ENCODE assay signal across 12 cellular contexts in the genomic region with DNA sequence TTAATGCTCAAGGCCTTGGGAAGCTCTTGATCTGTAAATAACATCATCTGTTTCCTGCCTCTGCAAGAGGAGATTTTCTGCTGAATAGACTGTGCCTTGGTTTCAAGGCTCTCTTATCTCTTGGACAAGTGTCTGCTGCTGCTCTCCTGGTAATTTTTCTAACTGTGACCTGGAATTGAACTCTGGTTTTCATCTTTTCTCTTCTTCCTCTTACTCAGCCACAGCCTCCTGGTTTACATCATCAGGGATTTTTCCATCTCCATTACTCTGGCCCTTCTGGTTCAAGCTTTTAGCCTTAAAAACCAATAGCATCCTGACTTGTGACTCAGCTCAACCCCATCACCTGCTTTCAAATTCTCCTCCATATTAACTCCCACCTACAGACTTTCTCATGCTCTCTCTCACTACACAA. TPM values are rescaled to one million over a fixed set of nuclear protein-coding genes. Genes with fewer than 3 reads are reported as not detected.
DNase-seq lines count a peak whose midpoint lies in the region; ATAC-seq lines count a peak whose summit lies in the region.
"Had no signal": no experiment of that assay in that cellular context is flagged by ENCODE, and none has a peak within 500 bp of the region (broad histone marks: within the 10 kb centered on the region; RNA-seq: fewer than 3 reads in every experiment).

No MANE protein-coding gene starts in this region.

- peaks cover 7% of the 10 kb centered on the region for H3K9me3 Mint-ChIP-seq in activated CD4-positive, alpha-beta T cell treated with anti-CD3 and anti-CD28 coated beads, Interleukin-2, amount 10 ng/mL, durations not matched to agents 24 days and 14 days
- peaks cover 8% of the 10 kb centered on the region for H3K9me3 Mint-ChIP-seq in activated CD8-positive, alpha-beta T cell treated with anti-CD3 and anti-CD28 coated beads, Interleukin-2, amount 10 ng/mL, durations not matched to agents 7 days and 5 days (ENCODE audit: insufficient read depth)

- POLR2A ChIA-PET in activated CD8-positive, alpha-beta T cell treated with anti-CD3 and anti-CD28 coated beads, Interleukin-2, amount 10 ng/mL, durations not matched to agents 7 days and 5 days (lab: Charles Lee): interaction anchor here (1.1 kb wide), 1 partner anchor 62 kb away, joined by 5 read pairs; no protein-coding TSS in a partner anchor

- intact Hi-C loops in activated CD4-positive, alpha-beta T cell treated with anti-CD3 and anti-CD28 coated beads, Interleukin-2, amount 10 ng/mL, durations not matched to agents 24 days and 14 days (cut with micrococcal nuclease): no loop called here
- intact Hi-C loops in head of caudate nucleus (cut with DNase I): no loop called here

- no peaks in the 10 kb centered on the region for H3K27me3 Mint-ChIP-seq in activated CD4-positive, alpha-beta T cell treated with anti-CD3 and anti-CD28 coated beads, Interleukin-2, amount 10 ng/mL, durations not matched to agents 24 days and 14 days
- no peaks in the 10 kb centered on the region for H3K27me3 Mint-ChIP-seq in activated CD8-positive, alpha-beta T cell treated with anti-CD3 and anti-CD28 coated beads, Interleukin-2, amount 10 ng/mL, durations not matched to agents 7 days and 5 days (ENCODE audit: low read depth)

- peak overlapping the region; percentile 42 for H3K27ac Mint-ChIP-seq in activated CD4-positive, alpha-beta T cell treated with anti-CD3 and anti-CD28 coated beads, Interleukin-2, amount 10 ng/mL, durations not matched to agents 24 days and 14 days
- H3K27ac Mint-ChIP-seq in activated CD8-positive, alpha-beta T cell treated with anti-CD3 and anti-CD28 coated beads, Interleukin-2, amount 10 ng/mL, durations not matched to agents 7 days and 5 days: peak overlapping the region; percentile 51

- ATAC-seq in HG03066 (IDR thresholded peaks at IDR 0.05; ENCODE audit: low read depth, unreplicated experiment): peak; percentile 65
- ATAC-seq in activated CD8-positive, alpha-beta T cell treated with anti-CD3 and anti-CD28 coated beads, Interleukin-2, amount 10 ng/mL, durations not matched to agents 7 days and 5 days: no peak
- ATAC-seq: A549 had no signal

- peak overlapping the region; percentile 20 for H3K4me3 Mint-ChIP-seq in activated CD4-positive, alpha-beta T cell treated with anti-CD3 and anti-CD28 coated beads, Interleukin-2, amount 10 ng/mL, durations not matched to agents 24 days and 14 days
- no peak overlapping the region for H3K4me3 Mint-ChIP-seq in activated CD8-positive, alpha-beta T cell treated with anti-CD3 and anti-CD28 coated beads, Interleukin-2, amount 10 ng/mL, durations not matched to agents 7 days and 5 days

- DNase-seq in activated CD4-positive, alpha-beta T cell treated with anti-CD3 and anti-CD28 coated beads, Interleukin-2, amount 10 ng/mL, durations not matched to agents 24 days and 14 days: no peak
- DNase-seq in activated CD4-positive, alpha-beta T cell treated with anti-CD3 and anti-CD28 coated beads, Interleukin-2, amount 50 U/mL, for 1 hour: no peak
- no peak for DNase-seq in activated CD8-positive, alpha-beta T cell treated with anti-CD3 and anti-CD28 coated beads, Interleukin-2, amount 10 ng/mL, durations not matched to agents 7 days and 5 days
- peak; percentile 60 for DNase-seq in renal cortical epithelial cell (ENCODE audit: low read depth)
- no peak for DNase-seq in pons (ENCODE audit: low spot score)
- no peak for DNase-seq in NAMALWA (ENCODE audit: low spot score)
- no peak for DNase-seq in head of caudate nucleus
- DNase-seq: activated naive CD4-positive, alpha-beta T cell treated with anti-CD3 and anti-CD28 coated beads, Interleukin-2, amount 50 U/mL, for 16 hours; foreskin melanocyte; NCI-H187 treated with DMSO at 0.1 percent for 48 hours had no signal

- CTCF ChIA-PET in activated CD8-positive, alpha-beta T cell treated with anti-CD3 and anti-CD28 coated beads, Interleukin-2, amount 10 ng/mL, durations not matched to agents 7 days and 5 days (lab: Charles Lee): interaction anchor here (0.9 to 2.8 kb wide), 10 partner anchors 10 to 49 kb away, joined by 3 to 12 read pairs (median 4); no protein-coding TSS in a partner anchor

- peaks cover 19% of the 10 kb centered on the region for H3K4me1 Mint-ChIP-seq in activated CD4-positive, alpha-beta T cell treated with anti-CD3 and anti-CD28 coated beads, Interleukin-2, amount 10 ng/mL, durations not matched to agents 24 days and 14 days
- H3K4me1 Mint-ChIP-seq in activated CD8-positive, alpha-beta T cell treated with anti-CD3 and anti-CD28 coated beads, Interleukin-2, amount 10 ng/mL, durations not matched to agents 7 days and 5 days (ENCODE audit: low read depth): peaks cover 50% of the 10 kb centered on the region

- peaks cover 8% of the 10 kb centered on the region for H3K36me3 Mint-ChIP-seq in activated CD4-positive, alpha-beta T cell treated with anti-CD3 and anti-CD28 coated beads, Interleukin-2, amount 10 ng/mL, durations not matched to agents 24 days and 14 days (ENCODE audit: low read depth)
- H3K36me3 Mint-ChIP-seq in activated CD8-positive, alpha-beta T cell treated with anti-CD3 and anti-CD28 coated beads, Interleukin-2, amount 10 ng/mL, durations not matched to agents 7 days and 5 days (ENCODE audit: low read depth): peaks cover 38% of the 10 kb centered on the region

RNA-seq across cellular contexts. Expression of a gene that starts 49.6 kb away (rescaled TPM):
- 1.6 and 2.2 TPM in 2 replicates for total RNA-seq in activated CD4-positive, alpha-beta T cell treated with anti-CD3 and anti-CD28 coated beads, Interleukin-2, amount 10 ng/mL, durations not matched to agents 24 days and 14 days
- 10 to 100 TPM; 18.0 to 19.2 TPM for total RNA-seq in activated CD8-positive, alpha-beta T cell treated with anti-CD3 and anti-CD28 coated beads, Interleukin-2, amount 10 ng/mL, durations not matched to agents 7 days and 5 days
- total RNA-seq in renal cortical epithelial cell: 8.9 and 57.7 TPM in 2 replicates

RNA-seq across cellular contexts. Expression of a gene that starts 49.6 kb away (rescaled TPM):
- total RNA-seq in activated CD4-positive, alpha-beta T cell treated with anti-CD3 and anti-CD28 coated beads, Interleukin-2, amount 10 ng/mL, durations not matched to agents 24 days and 14 days: 20.0 and 21.2 TPM in 2 replicates
- 10 to 100 TPM; 22.9 to 25.7 TPM for total RNA-seq in activated CD8-positive, alpha-beta T cell treated with anti-CD3 and anti-CD28 coated beads, Interleukin-2, amount 10 ng/mL, durations not matched to agents 7 days and 5 days
- 24.0 and 34.0 TPM in 2 replicates for total RNA-seq in renal cortical epithelial cell
